In genomic region chr9:90032296-90033029, GRCh38 we compare ENCODE assay signal across 15 cellular contexts.
DNase-seq lines count a peak whose midpoint lies in the region; ATAC-seq and TF ChIP-seq lines count a peak whose summit lies in the region.
"Had no signal": no experiment of that assay in that cellular context is flagged by ENCODE, and none has a peak within 500 bp of the region (broad histone marks: within the 10 kb centered on the region; RNA-seq: fewer than 3 reads in every experiment).

No MANE protein-coding gene starts in this region.

- H4K8ac ChIP-seq in H9 (replicated peaks; ENCODE audit: insufficient read length, low read depth, low read length), result no peak overlapping the region
- H4K8ac ChIP-seq in trophoblast cell (ENCODE audit: low read depth, low read length), result no peak overlapping the region

- no peak overlapping the region for H2BK20ac ChIP-seq in H9 (ENCODE audit: low read depth, low read length, poor library complexity, severe bottlenecking)

- no peaks in the 10 kb centered on the region for H3K27me3 ChIP-seq in H9 (ENCODE audit: insufficient read depth, low read length)
- peaks cover 8% of the 10 kb centered on the region for H3K27me3 ChIP-seq in foreskin keratinocyte
- no peaks in the 10 kb centered on the region for H3K27me3 ChIP-seq in trophoblast cell (ENCODE audit: insufficient read depth, low read length)

- no peaks in the 10 kb centered on the region for H4K20me1 ChIP-seq in H9 (ENCODE audit: control insufficient read depth, insufficient read depth, insufficient read length)

- no peaks in the 10 kb centered on the region for H3K9me3 Mint-ChIP-seq in H9
- H3K9me3 Mint-ChIP-seq: T-cell had no signal

- no peaks in the 10 kb centered on the region for H3K23me2 ChIP-seq in H9 (ENCODE audit: insufficient read length, low read depth, low read length, poor library complexity, severe bottlenecking)

- peaks cover 27 to 44% of the 10 kb centered on the region in 2 experiments for H3K4me1 Mint-ChIP-seq in H9
- H3K4me1 Mint-ChIP-seq: T-cell had no signal

- H2AFZ ChIP-seq in H9 (ENCODE audit: low read length) (no peak overlapping the region), trophoblast cell (ENCODE audit: insufficient read depth, low read length, poor library complexity) (no peak overlapping the region)

- H3K23ac ChIP-seq in H9 (ENCODE audit: insufficient read length, low read depth, low read length), result no peak overlapping the region
- H3K23ac ChIP-seq in trophoblast cell (ENCODE audit: low read length), result no peak overlapping the region

- H2AK5ac ChIP-seq in H9 (ENCODE audit: insufficient read length, low read length), result no peak overlapping the region
- no peak overlapping the region for H2AK5ac ChIP-seq in trophoblast cell (ENCODE audit: low read length)

- no peak overlapping the region for H3K4me2 ChIP-seq in H9 (ENCODE audit: insufficient read depth, insufficient read length, low read length)
- H3K4me2 ChIP-seq in trophoblast cell (ENCODE audit: low read length), result no peak overlapping the region

- peaks cover 12% of the 10 kb centered on the region; the same call in 1 of the 2 replicates for H3K4me1 ChIP-seq in H9 (ENCODE audit: insufficient read depth, low read length)
- H3K4me1 ChIP-seq in foreskin keratinocyte, result peaks cover 7% of the 10 kb centered on the region
- no peaks in the 10 kb centered on the region for H3K4me1 ChIP-seq in trophoblast cell (ENCODE audit: control insufficient read depth in 1 of 2, insufficient read depth in 2 of 2, low read length in 2 of 2)

- H2BK120ac ChIP-seq in H9 (ENCODE audit: low read depth, low read length, poor library complexity, severe bottlenecking) (no peak overlapping the region), trophoblast cell (ENCODE audit: insufficient read depth, low read length, poor library complexity) (no peak overlapping the region)

- DNase-seq in H9 (no peak), NCI-H2227 treated with DMSO at 0.1 percent for 48 hours (lab: John Stamatoyannopoulos, UW) (peak; percentile 3), foreskin keratinocyte (no peak), trophoblast cell (no peak), activated T-cell treated with anti-CD3 and anti-CD28 coated beads for 4 hours (no peak)
- DNase-seq in central memory CD4-positive, alpha-beta T cell, result no peak
- DNase-seq: ACHN, AML-193, KG1, MM.1S, NCI-H1105, T-cell had no signal

- H2BK12ac ChIP-seq in H9 (ENCODE audit: insufficient read length, low read depth, low read length), result no peak overlapping the region
- H2BK12ac ChIP-seq in trophoblast cell (ENCODE audit: low read length), result no peak overlapping the region

- H4K12ac ChIP-seq in trophoblast cell (ENCODE audit: low read depth, low read length), result no peak overlapping the region

- H3K9me3 ChIP-seq in H9 (ENCODE audit: control insufficient read depth, low read depth, low read length), result no peaks in the 10 kb centered on the region
- no peaks in the 10 kb centered on the region for H3K9me3 ChIP-seq in trophoblast cell (ENCODE audit: insufficient read depth, low read depth, low read length)

- no CpG with 5 or more reads among the region's 9 CpGs for WGBS in H9 (ENCODE audit: extremely low coverage, insufficient read length, low lambda C conversion rate)
- WGBS in trophoblast cell (ENCODE audit: extremely low coverage, insufficient coverage, insufficient read length), result no CpG with 5 or more reads among the region's 9 CpGs

- peak overlapping the region in 1 of 3 experiments; percentile 89; a peak in 1 of 7 replicates for H3K27ac Mint-ChIP-seq in H9
- H3K27ac Mint-ChIP-seq: T-cell had no signal

- H3K4me3 Mint-ChIP-seq in H9, result no peak overlapping the region
- H3K4me3 Mint-ChIP-seq: T-cell had no signal

- no peak for TF ChIP-seq CTCF in H9 (conservative IDR thresholded peaks at IDR 0.05)
- TF ChIP-seq CTCF in foreskin keratinocyte (conservative IDR thresholded peaks at IDR 0.05), result no peak

- H3K36me3 ChIP-seq in trophoblast cell (ENCODE audit: control insufficient read depth in 1 of 2, insufficient read depth in 2 of 2, low read length in 2 of 2), result no peaks in the 10 kb centered on the region

- no peaks in the 10 kb centered on the region for H3K79me2 ChIP-seq in H9 (ENCODE audit: insufficient read depth, low read length)
- no peaks in the 10 kb centered on the region for H3K79me2 ChIP-seq in trophoblast cell (ENCODE audit: control insufficient read depth, insufficient read depth, low read length, poor library complexity)

- H3K79me1 ChIP-seq in H9 (ENCODE audit: insufficient read depth, low read depth, low read length, poor library complexity, severe bottlenecking) (no peaks in the 10 kb centered on the region), trophoblast cell (ENCODE audit: low read length) (no peaks in the 10 kb centered on the region)

- H4K5ac ChIP-seq in H9 (ENCODE audit: insufficient read length, low read depth, low read length), result no peak overlapping the region

- H2BK5ac ChIP-seq in H9 (ENCODE audit: insufficient read length, low read length), result no peak overlapping the region
- H2BK5ac ChIP-seq in trophoblast cell (ENCODE audit: low read depth, low read length, poor library complexity), result no peak overlapping the region

- H3K36me3 Mint-ChIP-seq in H9 (ENCODE audit: insufficient read depth in 1 of 3, low read depth in 3 of 3), result no peaks in the 10 kb centered on the region
- H3K36me3 Mint-ChIP-seq: T-cell had no signal

- ATAC-seq in foreskin keratinocyte (peak; percentile 19), HG02973 (IDR thresholded peaks at IDR 0.05; ENCODE audit: unreplicated experiment) (no peak), GM21381 (IDR thresholded peaks at IDR 0.05; ENCODE audit: unreplicated experiment) (no peak)
- ATAC-seq: HCT116, T-cell had no signal

- H3K4me3 ChIP-seq in trophoblast cell (ENCODE audit: low read depth, low read length), result no peak overlapping the region

- no peak overlapping the region for H3K18ac ChIP-seq in H9 (ENCODE audit: insufficient read length, low read depth, low read length)
- no peak overlapping the region for H3K18ac ChIP-seq in trophoblast cell (ENCODE audit: low read length)

- H3K9ac ChIP-seq in H9 (ENCODE audit: extremely low read depth, insufficient read length, low read length) (no peak overlapping the region), trophoblast cell (ENCODE audit: low read length) (peak overlapping the region; percentile 12)

- no peak overlapping the region; the same call in 1 of the 2 replicates for H2BK15ac ChIP-seq in H9 (ENCODE audit: low read depth, low read length)

- H3K4ac ChIP-seq in H9 (ENCODE audit: low read depth, low read length), result no peak overlapping the region
- H3K4ac ChIP-seq in trophoblast cell (ENCODE audit: low read depth, low read length), result no peak overlapping the region

- H4K91ac ChIP-seq in H9 (ENCODE audit: insufficient read length, low read depth, low read length), result no peak overlapping the region
- no peak overlapping the region for H4K91ac ChIP-seq in trophoblast cell (ENCODE audit: low read depth, low read length)

- no peak overlapping the region for H3K56ac ChIP-seq in H9 (ENCODE audit: insufficient read length, low read depth, low read length)

- H3K27ac ChIP-seq in H9 (ENCODE audit: insufficient read length, low read depth, low read length) (no peak overlapping the region), foreskin keratinocyte (no peak overlapping the region), trophoblast cell (ENCODE audit: low read depth, low read length) (no peak overlapping the region)

- no peak overlapping the region for H3T11ph ChIP-seq in H9 (ENCODE audit: low read length)

- no peaks in the 10 kb centered on the region; the same call in 1 of the 2 replicates for H3K27me3 Mint-ChIP-seq in H9 (ENCODE audit: low read depth)

- peak overlapping the region; percentile 49; the same call in 1 of the 2 replicates for H3K14ac ChIP-seq in H9 (ENCODE audit: insufficient read depth, low read length)
- no peak overlapping the region for H3K14ac ChIP-seq in trophoblast cell (ENCODE audit: low read length)
